ENCODE assay signal across 1 cellular context in the genomic region with DNA sequence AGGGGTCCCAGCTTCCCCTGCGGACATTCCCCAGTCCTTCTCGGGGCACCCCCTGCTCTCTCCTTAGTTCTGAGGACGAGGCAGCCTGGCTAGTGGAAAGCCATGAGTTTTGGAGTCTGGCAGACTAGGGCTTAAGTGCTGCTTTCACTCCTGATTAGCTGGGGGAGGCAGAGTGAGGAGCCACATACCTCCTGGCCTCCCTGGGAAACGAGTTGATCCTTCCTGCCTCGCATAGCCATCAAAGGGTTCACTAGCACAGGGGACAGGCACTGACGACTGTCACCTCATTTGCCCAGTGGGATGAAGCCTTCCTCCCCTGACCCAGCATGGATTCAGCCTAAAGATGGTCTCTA.
TF ChIP-seq lines count a peak whose summit lies in the region.

No MANE protein-coding gene starts in this region.

TF ChIP-seq in SK-N-SH, 30 proteins besides CTCF, POLR2A, EP300 and RAD21 (continued from another document):
- TF ChIP-seq, protein P1, sequence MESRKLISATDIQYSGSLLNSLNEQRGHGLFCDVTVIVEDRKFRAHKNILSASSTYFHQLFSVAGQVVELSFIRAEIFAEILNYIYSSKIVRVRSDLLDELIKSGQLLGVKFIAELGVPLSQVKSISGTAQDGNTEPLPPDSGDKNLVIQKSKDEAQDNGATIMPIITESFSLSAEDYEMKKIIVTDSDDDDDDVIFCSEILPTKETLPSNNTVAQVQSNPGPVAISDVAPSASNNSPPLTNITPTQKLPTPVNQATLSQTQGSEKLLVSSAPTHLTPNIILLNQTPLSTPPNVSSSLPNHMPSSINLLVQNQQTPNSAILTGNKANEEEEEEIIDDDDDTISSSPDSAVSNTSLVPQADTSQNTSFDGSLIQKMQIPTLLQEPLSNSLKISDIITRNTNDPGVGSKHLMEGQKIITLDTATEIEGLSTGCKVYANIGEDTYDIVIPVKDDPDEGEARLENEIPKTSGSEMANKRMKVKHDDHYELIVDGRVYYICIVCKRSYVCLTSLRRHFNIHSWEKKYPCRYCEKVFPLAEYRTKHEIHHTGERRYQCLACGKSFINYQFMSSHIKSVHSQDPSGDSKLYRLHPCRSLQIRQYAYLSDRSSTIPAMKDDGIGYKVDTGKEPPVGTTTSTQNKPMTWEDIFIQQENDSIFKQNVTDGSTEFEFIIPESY (IDR thresholded peaks at IDR 0.05; ENCODE audit: borderline replicate concordance, low read depth): no peak
- TF ChIP-seq RFX5 (IDR thresholded peaks at IDR 0.05; ENCODE audit: low read length) (no peak), MEF2A (IDR thresholded peaks at IDR 0.05; ENCODE audit: borderline replicate concordance, low read depth) (no peak), SIN3A (IDR thresholded peaks at IDR 0.05; ENCODE audit: borderline replicate concordance, low read depth, low read length) (no peak), NFIC (IDR thresholded peaks at IDR 0.05; ENCODE audit: borderline replicate concordance) (no peak), TEAD4 (IDR thresholded peaks at IDR 0.05; ENCODE audit: borderline replicate concordance, insufficient read depth) (no peak), TAF1 (IDR thresholded peaks at IDR 0.05; ENCODE audit: borderline replicate concordance, low read depth, low read length) (no peak), FOXJ3 (CRISPR knock-in tag; IDR thresholded peaks at IDR 0.05) (no peak)
- TF ChIP-seq, protein P2, sequence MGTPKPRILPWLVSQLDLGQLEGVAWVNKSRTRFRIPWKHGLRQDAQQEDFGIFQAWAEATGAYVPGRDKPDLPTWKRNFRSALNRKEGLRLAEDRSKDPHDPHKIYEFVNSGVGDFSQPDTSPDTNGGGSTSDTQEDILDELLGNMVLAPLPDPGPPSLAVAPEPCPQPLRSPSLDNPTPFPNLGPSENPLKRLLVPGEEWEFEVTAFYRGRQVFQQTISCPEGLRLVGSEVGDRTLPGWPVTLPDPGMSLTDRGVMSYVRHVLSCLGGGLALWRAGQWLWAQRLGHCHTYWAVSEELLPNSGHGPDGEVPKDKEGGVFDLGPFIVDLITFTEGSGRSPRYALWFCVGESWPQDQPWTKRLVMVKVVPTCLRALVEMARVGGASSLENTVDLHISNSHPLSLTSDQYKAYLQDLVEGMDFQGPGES (IDR thresholded peaks at IDR 0.05; ENCODE audit: low read depth, low read length): no peak
